In genomic region chr22:49938565-49939136, GRCh38 we compare ENCODE assay signal across 1 cellular context.
TF ChIP-seq lines count a peak whose summit lies in the region.

No MANE protein-coding gene starts in this region.

TF ChIP-seq in HepG2, 621 proteins besides CTCF, POLR2A, EP300 and RAD21:
- no peak for TF ChIP-seq ZKSCAN5 (CRISPR knock-in tag; IDR thresholded peaks at IDR 0.05)
- TF ChIP-seq ZNF713 (CRISPR knock-in tag; IDR thresholded peaks at IDR 0.05), result 0 out of 2 replicates have a peak, but pooled peaks have one; percentile 51
- TF ChIP-seq DR1 (CRISPR knock-in tag; IDR thresholded peaks at IDR 0.05), result no peak
- TF ChIP-seq ZSCAN21 (CRISPR knock-in tag; IDR thresholded peaks at IDR 0.05; ENCODE audit: borderline replicate concordance), result 0 out of 2 replicates have a peak, but pooled peaks have one; percentile 11
- no peak for TF ChIP-seq TRIM24 (CRISPR knock-in tag; IDR thresholded peaks at IDR 0.05)
- TF ChIP-seq ARNT2 (CRISPR knock-in tag; IDR thresholded peaks at IDR 0.05; ENCODE audit: low read depth), result no peak
- TF ChIP-seq HOXA9 (CRISPR knock-in tag; IDR thresholded peaks at IDR 0.05; ENCODE audit: borderline replicate concordance), result no peak
- no peak for TF ChIP-seq ZBTB8A (CRISPR knock-in tag; IDR thresholded peaks at IDR 0.05; ENCODE audit: borderline replicate concordance, low read depth)
- TF ChIP-seq GLI4 (CRISPR knock-in tag; IDR thresholded peaks at IDR 0.05; ENCODE audit: borderline replicate concordance), result no peak
- no peak for TF ChIP-seq ZNF557 (CRISPR knock-in tag; IDR thresholded peaks at IDR 0.05)
- TF ChIP-seq ZNF451 (CRISPR knock-in tag; IDR thresholded peaks at IDR 0.05), result 0 out of 2 replicates have a peak, but pooled peaks have one; percentile 19
- no peak for TF ChIP-seq ZNF30 (CRISPR knock-in tag; IDR thresholded peaks at IDR 0.05)
- no peak for TF ChIP-seq CHD4 (IDR thresholded peaks at IDR 0.05; ENCODE audit: borderline replicate concordance, low read length)
- no peak for TF ChIP-seq NFIB (CRISPR knock-in tag; IDR thresholded peaks at IDR 0.05; ENCODE audit: borderline replicate concordance)
- TF ChIP-seq BHLHE40 (IDR thresholded peaks at IDR 0.05; ENCODE audit: low read length), result 0 out of 2 replicates have a peak, but pooled peaks have one; percentile 19
- TF ChIP-seq ZSCAN20 (CRISPR knock-in tag; IDR thresholded peaks at IDR 0.05; ENCODE audit: borderline replicate concordance), result no peak
